In the genomic region with DNA sequence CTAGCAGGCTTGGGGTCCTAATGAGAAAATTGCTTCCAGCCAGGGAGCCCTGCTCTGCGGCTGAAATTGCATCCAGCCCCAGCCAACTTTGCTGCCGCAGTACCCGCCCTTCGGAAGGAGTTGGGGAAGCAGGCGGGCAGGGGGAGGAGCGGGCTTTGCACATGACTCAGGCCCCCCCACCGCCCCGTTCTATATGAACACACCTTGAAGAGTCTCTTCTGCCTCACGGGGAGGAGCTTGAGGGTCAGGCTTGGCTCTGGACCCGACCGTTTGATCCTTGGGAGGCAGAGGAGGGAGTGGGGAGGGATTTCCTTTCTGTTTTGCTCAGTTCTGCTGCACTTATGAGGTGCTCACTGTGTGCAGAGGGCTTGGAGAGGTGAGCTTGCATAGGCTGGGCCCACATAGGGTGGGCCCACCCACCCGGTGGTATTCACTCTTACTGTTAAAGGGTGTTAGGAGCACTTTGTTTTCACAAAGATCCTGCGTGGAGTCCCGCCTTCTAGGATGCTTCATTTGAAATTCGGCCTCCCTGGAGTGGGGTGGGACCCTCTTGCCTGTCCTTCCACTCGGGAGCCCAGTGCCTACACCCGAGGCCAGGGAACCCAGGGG, we compare ENCODE assay signal across 9 cellular contexts. TPM values are rescaled to one million over a fixed set of nuclear protein-coding genes. Genes with fewer than 3 reads are reported as not detected.
DNase-seq lines count a peak whose midpoint lies in the region; ATAC-seq and TF ChIP-seq lines count a peak whose summit lies in the region.
"Had no signal": no experiment of that assay in that cellular context is flagged by ENCODE, and none has a peak within 500 bp of the region (broad histone marks: within the 10 kb centered on the region; RNA-seq: fewer than 3 reads in every experiment).

No MANE protein-coding gene starts in this region.

- peak in 1 of 4 donors; percentile 4 for ATAC-seq in heart left ventricle
- no peak for ATAC-seq in HG02981 (IDR thresholded peaks at IDR 0.05; ENCODE audit: unreplicated experiment)
- no peak for ATAC-seq in HG02678 (IDR thresholded peaks at IDR 0.05; ENCODE audit: unreplicated experiment)

- intact Hi-C loops in heart left ventricle (cut with DNase I) (loop anchor here in 3 of 10 donors (5.0 kb wide), 2 partner anchors 36 to 59 kb away; a partner anchor contains a TSS), cardiac septum (cut with DNase I) (loop anchor here (5.0 to 10.0 kb wide), 2 partner anchors 96 to 789 kb away; a partner anchor contains a TSS)

- WGBS in heart left ventricle, 4 donors = 36 to 56% (median 50%) methylated on average over 6 to 17 of the region's 17 CpGs

- peak overlapping the region; percentile 100 for H3K27ac Mint-ChIP-seq in mesothelial cell of epicardium

- peak overlapping the region; percentile 20 to 27 for H3K9ac ChIP-seq in duodenal mucosa (ENCODE audit: low read depth in 1 of 2, low read length in 2 of 2)

- no peaks in the 10 kb centered on the region for H3K9me3 ChIP-seq in heart left ventricle
- no peaks in the 10 kb centered on the region for H3K9me3 ChIP-seq in duodenal mucosa (ENCODE audit: control insufficient read depth in 1 of 2, low read length in 2 of 2)
- H3K9me3 ChIP-seq: BE2C had no signal

- peak overlapping the region; percentile 46 for H3K4me3 Mint-ChIP-seq in mesothelial cell of epicardium

- H3K4me1 ChIP-seq in heart left ventricle = peaks cover 33 to 100% (median 100%) of the 10 kb centered on the region in 12 donors
- peaks cover 77 to 79% of the 10 kb centered on the region in 2 donors for H3K4me1 ChIP-seq in duodenal mucosa (ENCODE audit: control insufficient read depth in 1 of 2, insufficient read depth in 2 of 2, low read length in 2 of 2)

- peaks cover 89% of the 10 kb centered on the region for H3K4me1 Mint-ChIP-seq in mesothelial cell of epicardium

- H3K27ac ChIP-seq in heart left ventricle (peak overlapping the region; percentile 90 to 99 (median 97)), duodenal mucosa (ENCODE audit: low read depth, low read length) (peak overlapping the region; percentile 58)

- TF ChIP-seq POLR2A in heart left ventricle (IDR thresholded peaks at IDR 0.05) = peak in 1 of 2 donors; percentile 53

- no peak for TF ChIP-seq CTCF in heart left ventricle (IDR thresholded peaks at IDR 0.05)
- TF ChIP-seq CTCF in mesothelial cell of epicardium (IDR thresholded peaks at IDR 0.05; ENCODE audit: unreplicated experiment) = no peak

- H3K9me3 Mint-ChIP-seq in mesothelial cell of epicardium = no peaks in the 10 kb centered on the region

- H3K36me3 ChIP-seq in heart left ventricle (no peaks in the 10 kb centered on the region), duodenal mucosa (ENCODE audit: control insufficient read depth in 1 of 2, insufficient read depth in 2 of 2, low read length in 2 of 2) (no peaks in the 10 kb centered on the region)
- H3K36me3 ChIP-seq: BE2C had no signal

- H3K27me3 ChIP-seq in heart left ventricle = no peaks in the 10 kb centered on the region
- no peaks in the 10 kb centered on the region for H3K27me3 ChIP-seq in duodenal mucosa (ENCODE audit: control insufficient read depth in 1 of 2, insufficient read depth in 2 of 2, low read length in 2 of 2)
- H3K27me3 ChIP-seq: BE2C had no signal

- H3K27me3 Mint-ChIP-seq in mesothelial cell of epicardium (ENCODE audit: low read depth) = peaks cover 4% of the 10 kb centered on the region

- peak overlapping the region in 10 of 12 donors; percentile 4 to 37 (median 16) for H3K4me3 ChIP-seq in heart left ventricle
- peak overlapping the region; percentile 5 to 38 for H3K4me3 ChIP-seq in duodenal mucosa (ENCODE audit: low read depth in 1 of 2, low read length in 2 of 2)

- H3K36me3 Mint-ChIP-seq in mesothelial cell of epicardium = no peaks in the 10 kb centered on the region

- DNase-seq in heart left ventricle (peak in 4 of 5 donors; percentile 66 to 71 (median 70)), cardiac septum (ENCODE audit: low spot score) (no peak), mesothelial cell of epicardium (ENCODE audit: low spot score in 2 of 2, unreplicated experiment in 2 of 2) (peak; percentile 66 to 76), pons (ENCODE audit: low spot score) (no peak)
- DNase-seq in activated CD4-positive, CD25-positive, alpha-beta regulatory T cell (lab: John Stamatoyannopoulos, UW) = no peak

RNA-seq across cellular contexts. Expression of a gene that starts 46.5 kb away (rescaled TPM):
- total RNA-seq in heart left ventricle = 10 to 100 TPM in 3 of 9 donors, 1 to 10 TPM in 6; 5.2 to 19.1 (median 8.3) TPM
- polyA plus RNA-seq in heart left ventricle = 1 to 10 TPM; 7.7 to 8.4 TPM
- total RNA-seq in cardiac septum = 9.4 TPM
- total RNA-seq in mesothelial cell of epicardium = 3.4 to 4.0 TPM (median 3.8 TPM) in 3 replicates

Comparison
In these comparisons a context has a peak if more than half of its experiments do, and no peak if none do; other contexts are left out.
1. DNase-seq: peak in heart left ventricle (4 of 5) and mesothelial cell of epicardium (2 of 2); none in cardiac septum (single experiment), activated CD4-positive, CD25-positive, alpha-beta regulatory T cell (0 of 4) and pons (single experiment).